ENCODE assay signal across 1 cellular context in genomic region chr17:80846932-80847331, GRCh38.
TF ChIP-seq lines count a peak whose summit lies in the region.

No MANE protein-coding gene starts in this region.

TF ChIP-seq in WTC11, 78 proteins besides CTCF, POLR2A, EP300 and RAD21 (continued from another document):
- no peak for TF ChIP-seq IRF1 (CRISPR knock-in tag; IDR thresholded peaks at IDR 0.05)
- TF ChIP-seq, protein P1, sequence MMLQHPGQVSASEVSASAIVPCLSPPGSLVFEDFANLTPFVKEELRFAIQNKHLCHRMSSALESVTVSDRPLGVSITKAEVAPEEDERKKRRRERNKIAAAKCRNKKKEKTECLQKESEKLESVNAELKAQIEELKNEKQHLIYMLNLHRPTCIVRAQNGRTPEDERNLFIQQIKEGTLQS (CRISPR knock-in tag; conservative IDR thresholded peaks at IDR 0.05): no peak
- TF ChIP-seq ZNF219 (CRISPR knock-in tag; IDR thresholded peaks at IDR 0.05; ENCODE audit: borderline replicate concordance): no peak
- no peak for TF ChIP-seq CREM (CRISPR knock-in tag; IDR thresholded peaks at IDR 0.05)
- TF ChIP-seq EMX1 (CRISPR knock-in tag; IDR thresholded peaks at IDR 0.05): no peak
- TF ChIP-seq RORB (CRISPR knock-in tag; IDR thresholded peaks at IDR 0.05): no peak
